20 cellular contexts compared by ENCODE assay signal in the genomic region with DNA sequence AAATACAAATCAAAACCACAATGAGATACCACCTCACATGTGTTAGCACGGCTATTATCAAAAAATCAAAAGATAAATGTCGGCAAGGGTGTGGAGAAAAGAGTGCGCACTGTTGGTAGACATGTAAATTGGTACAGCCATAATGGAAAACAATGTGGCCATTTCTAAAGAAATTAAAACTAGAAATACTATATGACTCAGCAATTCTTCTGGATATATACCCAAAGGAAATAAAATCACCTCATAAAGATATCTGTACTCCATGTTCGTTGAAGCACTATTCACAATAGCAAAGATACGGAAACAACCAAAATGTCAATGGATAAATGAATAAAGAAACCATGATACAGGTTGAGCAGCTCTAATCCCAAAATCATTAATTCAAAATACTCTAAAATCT. TPM values are rescaled to one million over a fixed set of nuclear protein-coding genes. Genes with fewer than 3 reads are reported as not detected.
DNase-seq lines count a peak whose midpoint lies in the region; ATAC-seq, FAIRE-seq and TF ChIP-seq lines count a peak whose summit lies in the region.
"Had no signal": no experiment of that assay in that cellular context is flagged by ENCODE, and none has a peak within 500 bp of the region (broad histone marks: within the 10 kb centered on the region; RNA-seq: fewer than 3 reads in every experiment).

No MANE protein-coding gene starts in this region.

- H2BK120ac ChIP-seq in IMR-90 (ENCODE audit: low read depth, low read length), result no peak overlapping the region

- peaks cover 18% of the 10 kb centered on the region for H3K4me1 ChIP-seq in HepG2 (ENCODE audit: insufficient read depth, low read length)
- peaks cover 0 to 19% (median 2%) of the 10 kb centered on the region in 4 donors for H3K4me1 ChIP-seq in right lobe of liver
- H3K4me1 ChIP-seq in IMR-90 (ENCODE audit: control insufficient read depth, insufficient read depth, low read length), result no peaks in the 10 kb centered on the region
- H3K4me1 ChIP-seq in astrocyte (ENCODE audit: insufficient read depth, low read length), result no peaks in the 10 kb centered on the region
- H3K4me1 ChIP-seq in left ventricle myocardium inferior, result peaks cover 20% of the 10 kb centered on the region

- no peaks in the 10 kb centered on the region for H3K27me3 ChIP-seq in HepG2 (ENCODE audit: control insufficient read depth in 1 of 2, insufficient read depth in 2 of 2, low read length in 2 of 2)
- H3K27me3 ChIP-seq in right lobe of liver, result no peaks in the 10 kb centered on the region
- H3K27me3 ChIP-seq in IMR-90 (ENCODE audit: control insufficient read depth, insufficient read depth, low read length), result no peaks in the 10 kb centered on the region
- no peaks in the 10 kb centered on the region for H3K27me3 ChIP-seq in astrocyte (ENCODE audit: insufficient read depth, low read length)
- H3K27me3 ChIP-seq in left ventricle myocardium inferior (ENCODE audit: low read depth), result no peaks in the 10 kb centered on the region

- intact Hi-C loops in HepG2 (cut with micrococcal nuclease; ENCODE audit: unreplicated experiment) (no loop called here), right lobe of liver (cut with DNase I) (no loop called here), IMR-90 (cut with micrococcal nuclease) (no loop called here), left ventricle myocardium inferior (cut with micrococcal nuclease) (no loop called here), Calu3 (cut with micrococcal nuclease; ENCODE audit: unreplicated experiment) (no loop called here)

- TF ChIP-seq RAD21 in HepG2 (CRISPR knock-in tag; IDR thresholded peaks at IDR 0.05) (no peak), IMR-90 (IDR thresholded peaks at IDR 0.05; ENCODE audit: low read length) (no peak)

- H3K9me3 Mint-ChIP-seq in astrocyte (ENCODE audit: unreplicated experiment) (peaks cover 7% of the 10 kb centered on the region), Calu3 (ENCODE audit: low read depth, unreplicated experiment) (no peaks in the 10 kb centered on the region)

- ATAC-seq in HepG2 (no peak), right lobe of liver (no peak), IMR-90 (ENCODE audit: low read depth) (no peak)
- ATAC-seq: GM12878 had no signal

- H4K5ac ChIP-seq in IMR-90 (ENCODE audit: low read depth, low read length), result no peak overlapping the region

- H2AK9ac ChIP-seq in IMR-90 (replicated peaks; ENCODE audit: low read depth, low read length, poor library complexity), result no peak overlapping the region

- DNase-seq in HepG2 (ENCODE audit: low spot score), result no peak
- no peak for DNase-seq in right lobe of liver
- no peak for DNase-seq in GM12892 (ENCODE audit: insufficient read length)
- no peak for DNase-seq in IMR-90
- no peak for DNase-seq in astrocyte (ENCODE audit: low read depth)
- DNase-seq in left ventricle myocardium inferior, result no peak
- no peak for DNase-seq in amniotic stem cell (lab: John Stamatoyannopoulos, UW)
- DNase-seq in Calu3, result no peak
- DNase-seq: AML-193; CD4-positive, alpha-beta memory T cell; DMS53; DND-41; EL; GM23248; HCEC 1CT had no signal

- H3K9me3 ChIP-seq in HepG2 (ENCODE audit: low read length), result peaks cover under 1% of the 10 kb centered on the region
- no peaks in the 10 kb centered on the region for H3K9me3 ChIP-seq in right lobe of liver
- peaks cover 12% of the 10 kb centered on the region for H3K9me3 ChIP-seq in IMR-90 (ENCODE audit: control insufficient read depth, insufficient read depth, low read length)
- H3K9me3 ChIP-seq in astrocyte (ENCODE audit: insufficient read depth, low read depth, low read length), result no peaks in the 10 kb centered on the region
- peaks cover 24% of the 10 kb centered on the region for H3K9me3 ChIP-seq in left ventricle myocardium inferior (replicated peaks)

- H3K27me3 Mint-ChIP-seq in astrocyte (ENCODE audit: low read depth, unreplicated experiment) (no peaks in the 10 kb centered on the region), Calu3 (ENCODE audit: unreplicated experiment) (no peaks in the 10 kb centered on the region)
- H3K27me3 Mint-ChIP-seq: CD4-positive, alpha-beta memory T cell had no signal

- TF ChIP-seq CTCF in HepG2 (CRISPR knock-in tag; IDR thresholded peaks at IDR 0.05) (no peak), right lobe of liver (IDR thresholded peaks at IDR 0.05) (no peak), IMR-90 (conservative IDR thresholded peaks at IDR 0.05; ENCODE audit: low read depth, low read length) (no peak), astrocyte (IDR thresholded peaks at IDR 0.05; ENCODE audit: insufficient read depth, low read depth, low read length) (no peak), left ventricle myocardium inferior (IDR thresholded peaks at IDR 0.05; ENCODE audit: borderline replicate concordance) (no peak), Calu3 (IDR thresholded peaks at IDR 0.05; ENCODE audit: unreplicated experiment) (no peak)

- H4K91ac ChIP-seq in IMR-90 (ENCODE audit: insufficient read depth, low read depth, low read length), result no peak overlapping the region

- no peak overlapping the region for H2BK20ac ChIP-seq in IMR-90 (ENCODE audit: low read depth, low read length)

- H3K4me2 ChIP-seq in HepG2 (ENCODE audit: low read depth, low read length), result no peak overlapping the region
- H3K4me2 ChIP-seq in IMR-90 (ENCODE audit: low read depth, low read length), result no peak overlapping the region
- H3K4me2 ChIP-seq in astrocyte (ENCODE audit: low read length), result no peak overlapping the region
- H3K4me2 ChIP-seq: KMS-11 had no signal

- H3K14ac ChIP-seq in IMR-90 (replicated peaks; ENCODE audit: low read depth, low read length), result no peak overlapping the region

- TF ChIP-seq EP300 in HepG2 (IDR thresholded peaks at IDR 0.05; ENCODE audit: low read depth in 2 of 2, low read length in 2 of 2), result no peak
- TF ChIP-seq EP300 in HepG2 (CRISPR knock-in tag; IDR thresholded peaks at IDR 0.05; ENCODE audit: borderline replicate concordance), result no peak

- H3K27ac Mint-ChIP-seq in astrocyte (ENCODE audit: unreplicated experiment), result no peak overlapping the region
- H3K27ac Mint-ChIP-seq in Calu3 (ENCODE audit: unreplicated experiment), result no peak overlapping the region
- H3K27ac Mint-ChIP-seq: CD4-positive, alpha-beta memory T cell had no signal

- no peaks in the 10 kb centered on the region for H3K4me1 Mint-ChIP-seq in astrocyte (ENCODE audit: low read depth, unreplicated experiment)
- peaks cover 7% of the 10 kb centered on the region for H3K4me1 Mint-ChIP-seq in Calu3 (ENCODE audit: low read depth, unreplicated experiment)

- CTCF ChIA-PET in HepG2 (lab: Yijun Ruan, JAX; ENCODE audit: low intra/inter-chr PET ratio, low total read pairs), result no interaction called here
- CTCF ChIA-PET in IMR-90 (lab: Yijun Ruan, JAX), result no interaction called here
- CTCF ChIA-PET in Calu3 (lab: Charles Lee), result no interaction called here

- in situ Hi-C loops in HepG2 (cut with HindIII; ENCODE audit: extremely low pct_ligation_motif_present, low pct_unique_long_range_greater_than_20kb), result no loop called here
- in situ Hi-C loops in IMR-90 (cut with MboI; ENCODE audit: low sequenced_read_pairs), result no loop called here

- no peak overlapping the region for H3K4ac ChIP-seq in IMR-90 (ENCODE audit: low read depth, low read length)

- no peak overlapping the region for H4K8ac ChIP-seq in IMR-90 (ENCODE audit: low read depth in 2 of 2, low read length in 2 of 2)

- H4K20me1 ChIP-seq in HepG2 (ENCODE audit: insufficient read depth, low read length), result no peaks in the 10 kb centered on the region
- no peaks in the 10 kb centered on the region for H4K20me1 ChIP-seq in IMR-90 (ENCODE audit: insufficient read depth, low read length)
- no peaks in the 10 kb centered on the region for H4K20me1 ChIP-seq in astrocyte (ENCODE audit: insufficient read depth, low read length)

- H2AFZ ChIP-seq in HepG2 (ENCODE audit: low read length) (no peak overlapping the region), IMR-90 (replicated peaks; ENCODE audit: low read length, poor library complexity) (no peak overlapping the region), astrocyte (ENCODE audit: low read depth, low read length) (no peak overlapping the region)
- H2AFZ ChIP-seq: GM23248 had no signal

- H2BK5ac ChIP-seq in IMR-90 (ENCODE audit: low read depth, low read length, poor library complexity, severe bottlenecking), result no peak overlapping the region

- H3K18ac ChIP-seq in IMR-90 (ENCODE audit: low read depth, low read length), result no peak overlapping the region

- H3K36me3 Mint-ChIP-seq in astrocyte (ENCODE audit: low read depth, unreplicated experiment) (peaks cover 14% of the 10 kb centered on the region), Calu3 (ENCODE audit: insufficient read depth, unreplicated experiment) (no peaks in the 10 kb centered on the region)

- BruUV-seq in HepG2 (replicated peaks; lab: Mats Ljungman, UMichigan) (no TSS peak), IMR-90 (replicated peaks; lab: Mats Ljungman, UMichigan) (no TSS peak), Calu3 (replicated peaks; lab: Mats Ljungman, UMichigan) (no TSS peak)

- H3K9ac ChIP-seq in HepG2 (ENCODE audit: insufficient read depth, low read depth, low read length) (no peak overlapping the region), IMR-90 (ENCODE audit: low read depth, low read length) (no peak overlapping the region), astrocyte (ENCODE audit: low read length) (no peak overlapping the region)
- H3K9ac ChIP-seq: GM23248, KMS-11 had no signal

- no peak overlapping the region for H2AK5ac ChIP-seq in IMR-90 (ENCODE audit: low read depth, low read length)

- dilution Hi-C loops in IMR-90 (cut with HindIII; ENCODE audit: low sequenced_read_pairs, unreplicated experiment), result no loop called here

- 96% methylated on average over 5 of the region's 5 CpGs for WGBS in HepG2 (ENCODE audit: low lambda C conversion rate)
- 97% methylated on average over 5 of the region's 5 CpGs for WGBS in right lobe of liver (ENCODE audit: insufficient coverage, low coverage, low lambda C conversion rate, missing lambda C conversion rate)
- no CpG with 5 or more reads among the region's 5 CpGs for WGBS in IMR-90 (ENCODE audit: extremely low coverage in 2 of 2, insufficient read length in 1 of 2), 2 experiments

- no peak overlapping the region for H3K4me3 Mint-ChIP-seq in astrocyte (ENCODE audit: unreplicated experiment)
- no peak overlapping the region for H3K4me3 Mint-ChIP-seq in Calu3 (ENCODE audit: low read depth, unreplicated experiment)

- POLR2A ChIA-PET in HepG2 (lab: Yijun Ruan, JAX) (no interaction called here), IMR-90 (lab: Charles Lee; ENCODE audit: unreplicated experiment) (no interaction called here)

- H3K9me1 ChIP-seq in IMR-90 (ENCODE audit: insufficient read depth, low read length), result no peaks in the 10 kb centered on the region

- TF ChIP-seq POLR2A in HepG2 (IDR thresholded peaks at IDR 0.05; ENCODE audit: insufficient read depth in 1 of 2, low read depth in 2 of 2, low read length in 2 of 2), result no peak
- no peak for TF ChIP-seq POLR2A in right lobe of liver (IDR thresholded peaks at IDR 0.05)
- TF ChIP-seq POLR2A in GM12892 (IDR thresholded peaks at IDR 0.05; ENCODE audit: low read depth, low read length), result no peak
- no peak for TF ChIP-seq POLR2A in IMR-90 (IDR thresholded peaks at IDR 0.05; ENCODE audit: low read depth, low read length)

- H2BK15ac ChIP-seq in IMR-90 (ENCODE audit: low read depth, low read length), result no peak overlapping the region

- H3K56ac ChIP-seq in IMR-90 (ENCODE audit: extremely low read depth, insufficient read depth, low read length), result no peak overlapping the region

- H3K36me3 ChIP-seq in HepG2 (replicated peaks in 1 of 2; ENCODE audit: control insufficient read depth in 1 of 2, insufficient read depth in 2 of 2, low read length in 2 of 2) (no peaks in the 10 kb centered on the region; a peak in 1 of 5 replicates), right lobe of liver (no peaks in the 10 kb centered on the region), IMR-90 (ENCODE audit: control insufficient read depth, insufficient read depth, low read length) (no peaks in the 10 kb centered on the region), astrocyte (ENCODE audit: insufficient read depth, low read length) (no peaks in the 10 kb centered on the region), left ventricle myocardium inferior (peaks cover 14% of the 10 kb centered on the region)

- H3K79me2 ChIP-seq in HepG2 (ENCODE audit: insufficient read depth, low read length) (peaks cover 3% of the 10 kb centered on the region), astrocyte (ENCODE audit: insufficient read depth, low read length) (peaks cover 6% of the 10 kb centered on the region)

- H3K4me3 ChIP-seq in HepG2 (replicated peaks in 1 of 3; ENCODE audit: insufficient read depth in 1 of 3, low read depth in 2 of 3, low read length in 3 of 3) (no peak overlapping the region), right lobe of liver (no peak overlapping the region), IMR-90 (ENCODE audit: insufficient read depth, low read depth, low read length) (no peak overlapping the region), astrocyte (ENCODE audit: insufficient read depth, low read depth, low read length) (no peak overlapping the region), left ventricle myocardium inferior (no peak overlapping the region)
- H3K4me3 ChIP-seq: GM12878, GM23248 had no signal

- H3K79me1 ChIP-seq in IMR-90 (ENCODE audit: low read depth in 1 of 2, low read length in 2 of 2), result peaks cover 13 to 24% of the 10 kb centered on the region in 2 experiments

- no peak overlapping the region for H3K23ac ChIP-seq in IMR-90 (ENCODE audit: low read depth, low read length)

- H3K27ac ChIP-seq in HepG2 (ENCODE audit: extremely low read length, insufficient read depth, low read length), result no peak overlapping the region
- no peak overlapping the region for H3K27ac ChIP-seq in right lobe of liver
- no peak overlapping the region for H3K27ac ChIP-seq in IMR-90 (ENCODE audit: insufficient read depth, low read length)
- H3K27ac ChIP-seq in astrocyte (ENCODE audit: low read depth, low read length), result no peak overlapping the region
- no peak overlapping the region for H3K27ac ChIP-seq in left ventricle myocardium inferior (replicated peaks)
- H3K27ac ChIP-seq: C4-2B, GM23248, KMS-11 had no signal

- FAIRE-seq in HepG2 (lab: Jason Lieb, UNC), result no peak
- peak; percentile 74 for FAIRE-seq in GM12892 (lab: Jason Lieb, UNC)
- peak; percentile 72 for FAIRE-seq in astrocyte (lab: Jason Lieb, UNC)
- FAIRE-seq: GM12878, H54, HTR-8/SVneo had no signal

RNA-seq across cellular contexts. Expression of a gene that starts 30.8 kb away (rescaled TPM):
- total RNA-seq in HepG2 (2016; rRNA removed; fragmentation: Illumina TruSeq; extraction: Trizol) (16.0 and 17.3 TPM in 2 replicates), right lobe of liver (10 to 100 TPM; 19.4 to 33.8 (median 30.8) TPM), IMR-90 (2012; rRNA removed) (18.3 and 19.7 TPM in 2 replicates), astrocyte (14.6 and 15.6 TPM in 2 replicates), left ventricle myocardium inferior (51.0 TPM), Calu3 (2022) (13.8 and 15.2 TPM in 2 replicates)
- total RNA-seq in HepG2 (2016; cell fraction: cytosol; rRNA removed; fragmentation: Illumina TruSeq; extraction: Trizol; ENCODE audit: low read depth), result 29.5 and 36.0 TPM in 2 replicates
- total RNA-seq in HepG2 (2016; cell fraction: insoluble cytoplasmic fraction; rRNA removed; fragmentation: Illumina TruSeq; extraction: Trizol), result 14.3 and 15.4 TPM in 2 replicates
- 8.3 and 9.1 TPM in 2 replicates for total RNA-seq in HepG2 (2016; cell fraction: membrane; rRNA removed; fragmentation: Illumina TruSeq; extraction: Trizol)
- total RNA-seq in HepG2 (2016; cell fraction: nucleus; rRNA removed; fragmentation: Illumina TruSeq; extraction: Trizol), result 37.4 and 38.1 TPM in 2 replicates
- polyA plus RNA-seq in HepG2 (2011; rRNA removed) (7.4 and 9.1 TPM in 2 replicates), IMR-90 (2012; rRNA removed) (5.4 and 5.9 TPM in 2 replicates)
- polyA plus RNA-seq in HepG2 (2011; cell fraction: cytosol; rRNA removed), result 4.4 and 6.1 TPM in 2 replicates
- polyA plus RNA-seq in HepG2 (2011; cell fraction: nucleus; rRNA removed), result 8.4 and 9.0 TPM in 2 replicates
- 9.2 and 9.8 TPM in 2 replicates for polyA plus RNA-seq in HepG2 (2012)
- polyA plus RNA-seq in HepG2 (2016; cell fraction: cytosol; fragmentation: Illumina TruSeq; extraction: Trizol; ENCODE audit: low read depth), result 0.53 and 0.77 TPM in 2 replicates
- polyA plus RNA-seq in HepG2 (2016; cell fraction: insoluble cytoplasmic fraction; fragmentation: Illumina TruSeq; extraction: Trizol; ENCODE audit: low read depth), result 11.1 and 11.5 TPM in 2 replicates
- 1.3 and 1.6 TPM in 2 replicates for polyA plus RNA-seq in HepG2 (2016; cell fraction: membrane; fragmentation: Illumina TruSeq; extraction: Trizol; ENCODE audit: low read depth)
- polyA plus RNA-seq in HepG2 (2016; cell fraction: nucleus; fragmentation: Illumina TruSeq; extraction: Trizol; ENCODE audit: insufficient read depth, low read depth), result 12.4 and 14.5 TPM in 2 replicates
- 16.6 and 20.1 TPM in 2 replicates for polyA minus RNA-seq in HepG2 (2011; rRNA and poly(A)+ RNA removed; ENCODE audit: low replicate concordance)
- 13.1 and 13.9 TPM in 2 replicates for polyA minus RNA-seq in HepG2 (2011; cell fraction: cytosol; rRNA and poly(A)+ RNA removed)
- polyA minus RNA-seq in HepG2 (2011; cell fraction: nucleus; rRNA and poly(A)+ RNA removed), result 80.6 and 100 TPM in 2 replicates
- polyA plus RNA-seq in GM12892 (2012; ENCODE audit: missing spikeins), result 11.7 TPM
- 1.6 and 2.0 TPM in 2 replicates for polyA plus RNA-seq in IMR-90 (2012; cell fraction: cytosol; rRNA removed)
- 1.7 and 8.2 TPM in 2 replicates for polyA plus RNA-seq in IMR-90 (2012; cell fraction: nucleus; rRNA removed; ENCODE audit: low replicate concordance)
